1 cellular context compared by ENCODE assay signal in the genomic region with DNA sequence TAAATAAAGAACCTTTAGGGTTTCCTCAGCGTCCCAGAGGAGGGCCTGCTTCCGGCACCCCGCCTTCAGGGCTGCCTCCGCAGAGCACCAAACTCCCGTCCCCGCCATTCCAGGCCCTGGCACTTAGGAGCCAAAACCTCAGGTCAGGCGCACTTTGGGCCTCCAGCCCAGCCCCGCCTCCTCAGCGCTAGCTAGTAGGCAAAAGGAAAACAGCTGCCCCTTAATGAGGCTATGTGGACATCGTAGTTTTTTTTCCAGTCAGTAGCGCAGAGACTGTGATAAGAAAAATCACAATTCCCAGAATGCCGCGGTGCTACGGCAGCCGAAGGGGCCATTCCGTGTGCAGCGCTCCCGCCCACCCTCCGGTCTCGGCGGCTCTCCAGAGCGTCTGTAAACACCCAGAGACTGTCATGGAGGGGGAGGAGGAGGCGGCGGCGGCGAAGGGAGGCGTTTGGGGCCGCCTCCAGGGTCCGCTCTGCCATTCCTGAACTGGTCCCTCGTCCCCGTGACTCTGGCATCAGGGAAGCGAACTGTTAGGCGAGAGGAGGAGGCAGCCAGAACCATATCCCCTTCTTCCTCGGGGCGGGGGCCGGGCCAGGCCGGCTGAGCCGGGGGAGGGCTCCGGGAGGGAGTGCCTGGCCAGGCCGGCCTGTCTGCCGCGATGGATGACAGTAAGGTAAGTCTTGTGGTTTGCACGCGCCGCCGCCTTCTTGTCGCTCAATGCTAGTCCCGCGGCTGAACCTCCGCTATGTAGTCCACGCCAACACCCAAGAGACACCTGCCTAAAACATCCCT.
TF ChIP-seq lines count a peak whose summit lies in the region.

A gene with protein sequence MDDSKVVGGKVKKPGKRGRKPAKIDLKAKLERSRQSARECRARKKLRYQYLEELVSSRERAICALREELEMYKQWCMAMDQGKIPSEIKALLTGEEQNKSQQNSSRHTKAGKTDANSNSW (plus strand): TSS at position 365 of the 795 bp plus-strand sequence. CDS start 297 bp downstream, at position 662.

TF ChIP-seq in HepG2, 621 proteins besides CTCF, POLR2A, EP300 and RAD21 (continued from another document and continues in another):
- TF ChIP-seq, protein P1, sequence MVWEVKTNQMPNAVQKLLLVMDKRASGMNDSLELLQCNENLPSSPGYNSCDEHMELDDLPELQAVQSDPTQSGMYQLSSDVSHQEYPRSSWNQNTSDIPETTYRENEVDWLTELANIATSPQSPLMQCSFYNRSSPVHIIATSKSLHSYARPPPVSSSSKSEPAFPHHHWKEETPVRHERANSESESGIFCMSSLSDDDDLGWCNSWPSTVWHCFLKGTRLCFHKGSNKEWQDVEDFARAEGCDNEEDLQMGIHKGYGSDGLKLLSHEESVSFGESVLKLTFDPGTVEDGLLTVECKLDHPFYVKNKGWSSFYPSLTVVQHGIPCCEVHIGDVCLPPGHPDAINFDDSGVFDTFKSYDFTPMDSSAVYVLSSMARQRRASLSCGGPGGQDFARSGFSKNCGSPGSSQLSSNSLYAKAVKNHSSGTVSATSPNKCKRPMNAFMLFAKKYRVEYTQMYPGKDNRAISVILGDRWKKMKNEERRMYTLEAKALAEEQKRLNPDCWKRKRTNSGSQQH (CRISPR knock-in tag; IDR thresholded peaks at IDR 0.05; ENCODE audit: low read depth) = 0 out of 2 replicates have a peak, but pooled peaks have one; percentile 36
- TF ChIP-seq ARNT2 (CRISPR knock-in tag; IDR thresholded peaks at IDR 0.05; ENCODE audit: low read depth) = peak; percentile 49; the same call in 1 of the 2 replicates
- TF ChIP-seq IKZF1 (IDR thresholded peaks at IDR 0.05) = no peak
- TF ChIP-seq ZNF34 (CRISPR knock-in tag; IDR thresholded peaks at IDR 0.05; ENCODE audit: borderline replicate concordance) = 0 out of 2 replicates have a peak, but pooled peaks have one; percentile 70
- peak; percentile 71; the same call in 1 of the 2 replicates for TF ChIP-seq ZSCAN25 (CRISPR knock-in tag; IDR thresholded peaks at IDR 0.05)
- TF ChIP-seq, protein P2, sequence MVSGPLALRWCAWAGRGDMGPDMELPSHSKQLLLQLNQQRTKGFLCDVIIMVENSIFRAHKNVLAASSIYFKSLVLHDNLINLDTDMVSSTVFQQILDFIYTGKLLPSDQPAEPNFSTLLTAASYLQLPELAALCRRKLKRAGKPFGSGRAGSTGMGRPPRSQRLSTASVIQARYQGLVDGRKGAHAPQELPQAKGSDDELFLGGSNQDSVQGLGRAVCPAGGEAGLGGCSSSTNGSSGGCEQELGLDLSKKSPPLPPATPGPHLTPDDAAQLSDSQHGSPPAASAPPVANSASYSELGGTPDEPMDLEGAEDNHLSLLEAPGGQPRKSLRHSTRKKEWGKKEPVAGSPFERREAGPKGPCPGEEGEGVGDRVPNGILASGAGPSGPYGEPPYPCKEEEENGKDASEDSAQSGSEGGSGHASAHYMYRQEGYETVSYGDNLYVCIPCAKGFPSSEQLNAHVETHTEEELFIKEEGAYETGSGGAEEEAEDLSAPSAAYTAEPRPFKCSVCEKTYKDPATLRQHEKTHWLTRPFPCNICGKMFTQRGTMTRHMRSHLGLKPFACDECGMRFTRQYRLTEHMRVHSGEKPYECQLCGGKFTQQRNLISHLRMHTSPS (CRISPR knock-in tag; IDR thresholded peaks at IDR 0.05; ENCODE audit: low read depth) = peak; percentile 6; the same call in 1 of the 2 replicates
- TF ChIP-seq SIN3A (IDR thresholded peaks at IDR 0.05; ENCODE audit: borderline replicate concordance, low read depth, low read length) = peak; percentile 54; the same call in 1 of the 2 replicates
- peak; percentile 81 for TF ChIP-seq HNRNPLL (IDR thresholded peaks at IDR 0.05; ENCODE audit: low read depth, low read length, poor library complexity, severe bottlenecking)
- TF ChIP-seq NFKB2 (CRISPR knock-in tag; IDR thresholded peaks at IDR 0.05; ENCODE audit: borderline replicate concordance) = peak; percentile 65; the same call in 1 of the 2 replicates
- TF ChIP-seq ZNF879 (CRISPR knock-in tag; IDR thresholded peaks at IDR 0.05) = peak; percentile 87; the same call in 1 of the 2 replicates
- no peak for TF ChIP-seq TEAD2 (CRISPR knock-in tag; IDR thresholded peaks at IDR 0.05)
- peak; percentile 69; the same call in 1 of the 2 replicates for TF ChIP-seq MEIS1 (CRISPR knock-in tag; IDR thresholded peaks at IDR 0.05; ENCODE audit: borderline replicate concordance)
- TF ChIP-seq, protein P3, sequence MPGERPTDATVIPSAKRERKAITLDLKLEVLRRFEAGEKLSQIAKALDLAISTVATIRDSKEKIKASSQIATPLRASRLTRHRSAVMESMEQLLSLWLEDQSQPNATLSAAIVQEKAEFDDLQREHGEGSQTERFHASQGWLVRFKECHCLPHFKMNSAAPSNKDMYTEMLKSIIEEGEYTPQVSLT (CRISPR knock-in tag; IDR thresholded peaks at IDR 0.05; ENCODE audit: borderline replicate concordance, low read depth) = no peak
- TF ChIP-seq, protein P4, sequence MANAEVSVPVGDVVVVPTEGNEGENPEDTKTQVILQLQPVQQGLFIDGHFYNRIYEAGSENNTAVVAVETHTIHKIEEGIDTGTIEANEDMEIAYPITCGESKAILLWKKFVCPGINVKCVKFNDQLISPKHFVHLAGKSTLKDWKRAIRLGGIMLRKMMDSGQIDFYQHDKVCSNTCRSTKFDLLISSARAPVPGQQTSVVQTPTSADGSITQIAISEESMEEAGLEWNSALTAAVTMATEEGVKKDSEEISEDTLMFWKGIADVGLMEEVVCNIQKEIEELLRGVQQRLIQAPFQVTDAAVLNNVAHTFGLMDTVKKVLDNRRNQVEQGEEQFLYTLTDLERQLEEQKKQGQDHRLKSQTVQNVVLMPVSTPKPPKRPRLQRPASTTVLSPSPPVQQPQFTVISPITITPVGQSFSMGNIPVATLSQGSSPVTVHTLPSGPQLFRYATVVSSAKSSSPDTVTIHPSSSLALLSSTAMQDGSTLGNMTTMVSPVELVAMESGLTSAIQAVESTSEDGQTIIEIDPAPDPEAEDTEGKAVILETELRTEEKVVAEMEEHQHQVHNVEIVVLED (CRISPR knock-in tag; IDR thresholded peaks at IDR 0.05; ENCODE audit: borderline replicate concordance) = peak; percentile 79; the same call in 1 of the 2 replicates
- TF ChIP-seq ZNF615 (CRISPR knock-in tag; IDR thresholded peaks at IDR 0.05; ENCODE audit: borderline replicate concordance) = no peak; the same call in 1 of the 2 replicates
- peak; percentile 61; the same call in 1 of the 2 replicates for TF ChIP-seq MEF2D (CRISPR knock-in tag; IDR thresholded peaks at IDR 0.05)
- TF ChIP-seq KLF13 (CRISPR knock-in tag; IDR thresholded peaks at IDR 0.05) = 0 out of 2 replicates have a peak, but pooled peaks have one; percentile 24
- TF ChIP-seq ZNF761 (CRISPR knock-in tag; conservative IDR thresholded peaks at IDR 0.05) = peak; percentile 84; the same call in 1 of the 2 replicates
- TF ChIP-seq, protein P5, sequence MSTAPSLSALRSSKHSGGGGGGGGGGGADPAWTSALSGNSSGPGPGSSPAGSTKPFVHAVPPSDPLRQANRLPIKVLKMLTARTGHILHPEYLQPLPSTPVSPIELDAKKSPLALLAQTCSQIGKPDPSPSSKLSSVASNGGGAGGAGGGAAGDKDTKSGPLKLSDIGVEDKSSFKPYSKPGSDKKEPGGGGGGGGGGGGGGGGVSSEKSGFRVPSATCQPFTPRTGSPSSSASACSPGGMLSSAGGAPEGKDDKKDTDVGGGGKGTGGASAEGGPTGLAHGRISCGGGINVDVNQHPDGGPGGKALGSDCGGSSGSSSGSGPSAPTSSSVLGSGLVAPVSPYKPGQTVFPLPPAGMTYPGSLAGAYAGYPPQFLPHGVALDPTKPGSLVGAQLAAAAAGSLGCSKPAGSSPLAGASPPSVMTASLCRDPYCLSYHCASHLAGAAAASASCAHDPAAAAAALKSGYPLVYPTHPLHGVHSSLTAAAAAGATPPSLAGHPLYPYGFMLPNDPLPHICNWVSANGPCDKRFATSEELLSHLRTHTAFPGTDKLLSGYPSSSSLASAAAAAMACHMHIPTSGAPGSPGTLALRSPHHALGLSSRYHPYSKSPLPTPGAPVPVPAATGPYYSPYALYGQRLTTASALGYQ (CRISPR knock-in tag; IDR thresholded peaks at IDR 0.05) = no peak
- no peak for TF ChIP-seq CENPT (CRISPR knock-in tag; IDR thresholded peaks at IDR 0.05; ENCODE audit: low read depth)
- TF ChIP-seq KLF16 (CRISPR knock-in tag; IDR thresholded peaks at IDR 0.05) = peak in 1 of 2 experiments; percentile 92; a peak in 1 of 4 replicates
- TF ChIP-seq, protein P6, sequence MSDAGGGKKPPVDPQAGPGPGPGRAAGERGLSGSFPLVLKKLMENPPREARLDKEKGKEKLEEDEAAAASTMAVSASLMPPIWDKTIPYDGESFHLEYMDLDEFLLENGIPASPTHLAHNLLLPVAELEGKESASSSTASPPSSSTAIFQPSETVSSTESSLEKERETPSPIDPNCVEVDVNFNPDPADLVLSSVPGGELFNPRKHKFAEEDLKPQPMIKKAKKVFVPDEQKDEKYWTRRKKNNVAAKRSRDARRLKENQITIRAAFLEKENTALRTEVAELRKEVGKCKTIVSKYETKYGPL (CRISPR knock-in tag; IDR thresholded peaks at IDR 0.05) = no peak
- peak; percentile 67; the same call in 1 of the 2 replicates for TF ChIP-seq ZNF768 (CRISPR knock-in tag; IDR thresholded peaks at IDR 0.05)
- TF ChIP-seq MLLT10 (CRISPR knock-in tag; IDR thresholded peaks at IDR 0.05) = no peak
- TF ChIP-seq HHEX (CRISPR knock-in tag; IDR thresholded peaks at IDR 0.05) = no peak
- peak; percentile 10; the same call in 1 of the 2 replicates for TF ChIP-seq SNAI1 (CRISPR knock-in tag; IDR thresholded peaks at IDR 0.05; ENCODE audit: borderline replicate concordance)
- peak; percentile 10 for TF ChIP-seq CHD2 (IDR thresholded peaks at IDR 0.05; ENCODE audit: low read depth, low read length)
- 0 out of 2 replicates have a peak, but pooled peaks have one; percentile 21 for TF ChIP-seq MXD4 (CRISPR knock-in tag; IDR thresholded peaks at IDR 0.05)
- TF ChIP-seq MEIS2 (CRISPR knock-in tag; IDR thresholded peaks at IDR 0.05) = peak; percentile 69; the same call in 1 of the 2 replicates
- peak; percentile 85; the same call in 1 of the 2 replicates for TF ChIP-seq ZNF850 (CRISPR knock-in tag; conservative IDR thresholded peaks at IDR 0.05)
- TF ChIP-seq ADNP (CRISPR knock-in tag; IDR thresholded peaks at IDR 0.05) = no peak
- no peak for TF ChIP-seq ARNT (IDR thresholded peaks at IDR 0.05)
- TF ChIP-seq ZFP41 (CRISPR knock-in tag; IDR thresholded peaks at IDR 0.05; ENCODE audit: borderline replicate concordance) = 0 out of 2 replicates have a peak, but pooled peaks have one; percentile 24
- TF ChIP-seq, protein P7, sequence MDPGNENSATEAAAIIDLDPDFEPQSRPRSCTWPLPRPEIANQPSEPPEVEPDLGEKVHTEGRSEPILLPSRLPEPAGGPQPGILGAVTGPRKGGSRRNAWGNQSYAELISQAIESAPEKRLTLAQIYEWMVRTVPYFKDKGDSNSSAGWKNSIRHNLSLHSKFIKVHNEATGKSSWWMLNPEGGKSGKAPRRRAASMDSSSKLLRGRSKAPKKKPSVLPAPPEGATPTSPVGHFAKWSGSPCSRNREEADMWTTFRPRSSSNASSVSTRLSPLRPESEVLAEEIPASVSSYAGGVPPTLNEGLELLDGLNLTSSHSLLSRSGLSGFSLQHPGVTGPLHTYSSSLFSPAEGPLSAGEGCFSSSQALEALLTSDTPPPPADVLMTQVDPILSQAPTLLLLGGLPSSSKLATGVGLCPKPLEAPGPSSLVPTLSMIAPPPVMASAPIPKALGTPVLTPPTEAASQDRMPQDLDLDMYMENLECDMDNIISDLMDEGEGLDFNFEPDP (CRISPR knock-in tag; conservative IDR thresholded peaks at IDR 0.05) = 0 out of 2 replicates have a peak, but pooled peaks have one; percentile 41
- TF ChIP-seq ZBTB3 (CRISPR knock-in tag; IDR thresholded peaks at IDR 0.05; ENCODE audit: borderline replicate concordance, low read depth) = peak; percentile 74; the same call in 1 of the 2 replicates
- TF ChIP-seq REL (CRISPR knock-in tag; conservative IDR thresholded peaks at IDR 0.05) = peak; percentile 79; the same call in 1 of the 2 replicates
- TF ChIP-seq ZKSCAN1 (IDR thresholded peaks at IDR 0.05; ENCODE audit: low read length) = peak; percentile 57; the same call in 1 of the 2 replicates
- TF ChIP-seq TBL1XR1 (IDR thresholded peaks at IDR 0.05; ENCODE audit: borderline replicate concordance, low read length, partially characterized antibody) = peak; percentile 83
- TF ChIP-seq ZNF644 (CRISPR knock-in tag; IDR thresholded peaks at IDR 0.05; ENCODE audit: low read depth) = 0 out of 2 replicates have a peak, but pooled peaks have one; percentile 28
- TF ChIP-seq TEAD3 (CRISPR knock-in tag; optimal IDR thresholded peaks at IDR 0.05; ENCODE audit: borderline replicate concordance) = peak; percentile 85
- peak; percentile 79; the same call in 1 of the 2 replicates for TF ChIP-seq ZNF619 (CRISPR knock-in tag; IDR thresholded peaks at IDR 0.05)
- TF ChIP-seq, protein P8, sequence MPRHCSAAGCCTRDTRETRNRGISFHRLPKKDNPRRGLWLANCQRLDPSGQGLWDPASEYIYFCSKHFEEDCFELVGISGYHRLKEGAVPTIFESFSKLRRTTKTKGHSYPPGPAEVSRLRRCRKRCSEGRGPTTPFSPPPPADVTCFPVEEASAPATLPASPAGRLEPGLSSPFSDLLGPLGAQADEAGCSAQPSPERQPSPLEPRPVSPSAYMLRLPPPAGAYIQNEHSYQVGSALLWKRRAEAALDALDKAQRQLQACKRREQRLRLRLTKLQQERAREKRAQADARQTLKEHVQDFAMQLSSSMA (CRISPR knock-in tag; IDR thresholded peaks at IDR 0.05) = peak; percentile 82
- peak; percentile 91 for TF ChIP-seq RBFOX2 (IDR thresholded peaks at IDR 0.05; ENCODE audit: low read depth, low read length)
- no peak; the same call in 1 of the 2 replicates for TF ChIP-seq SOX13 (IDR thresholded peaks at IDR 0.05)
- TF ChIP-seq SOX13 (CRISPR knock-in tag; conservative IDR thresholded peaks at IDR 0.05 in 1 of 2, IDR thresholded peaks at IDR 0.05 in 1 of 2) = peak in 1 of 2 experiments; percentile 57; a peak in 2 of 4 replicates
- TF ChIP-seq NFYB (CRISPR knock-in tag; IDR thresholded peaks at IDR 0.05) = peak; percentile 18; the same call in 1 of the 2 replicates
- TF ChIP-seq NAIF1 (CRISPR knock-in tag; IDR thresholded peaks at IDR 0.05; ENCODE audit: borderline replicate concordance) = peak; percentile 91
- TF ChIP-seq, protein P9, sequence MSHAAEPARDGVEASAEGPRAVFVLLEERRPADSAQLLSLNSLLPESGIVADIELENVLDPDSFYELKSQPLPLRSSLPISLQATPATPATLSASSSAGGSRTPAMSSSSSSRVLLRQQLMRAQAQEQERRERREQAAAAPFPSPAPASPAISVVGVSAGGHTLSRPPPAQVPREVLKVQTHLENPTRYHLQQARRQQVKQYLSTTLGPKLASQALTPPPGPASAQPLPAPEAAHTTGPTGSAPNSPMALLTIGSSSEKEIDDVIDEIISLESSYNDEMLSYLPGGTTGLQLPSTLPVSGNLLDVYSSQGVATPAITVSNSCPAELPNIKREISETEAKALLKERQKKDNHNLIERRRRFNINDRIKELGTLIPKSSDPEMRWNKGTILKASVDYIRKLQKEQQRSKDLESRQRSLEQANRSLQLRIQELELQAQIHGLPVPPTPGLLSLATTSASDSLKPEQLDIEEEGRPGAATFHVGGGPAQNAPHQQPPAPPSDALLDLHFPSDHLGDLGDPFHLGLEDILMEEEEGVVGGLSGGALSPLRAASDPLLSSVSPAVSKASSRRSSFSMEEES (CRISPR knock-in tag; IDR thresholded peaks at IDR 0.05) = peak; percentile 61; the same call in 1 of the 2 replicates
- no peak for TF ChIP-seq ZNF75D (CRISPR knock-in tag; IDR thresholded peaks at IDR 0.05; ENCODE audit: borderline replicate concordance)
- 0 out of 2 replicates have a peak, but pooled peaks have one; percentile 35 for TF ChIP-seq JUN (CRISPR knock-in tag; IDR thresholded peaks at IDR 0.05)
- peak; percentile 45; the same call in 1 of the 2 replicates for TF ChIP-seq DNMT1 (CRISPR knock-in tag; IDR thresholded peaks at IDR 0.05)
- peak; percentile 86; the same call in 1 of the 2 replicates for TF ChIP-seq ZNF350 (CRISPR knock-in tag; IDR thresholded peaks at IDR 0.05; ENCODE audit: borderline replicate concordance, low read depth)
